Comparison of ENCODE assay signal across 13 cellular contexts in the genomic region with DNA sequence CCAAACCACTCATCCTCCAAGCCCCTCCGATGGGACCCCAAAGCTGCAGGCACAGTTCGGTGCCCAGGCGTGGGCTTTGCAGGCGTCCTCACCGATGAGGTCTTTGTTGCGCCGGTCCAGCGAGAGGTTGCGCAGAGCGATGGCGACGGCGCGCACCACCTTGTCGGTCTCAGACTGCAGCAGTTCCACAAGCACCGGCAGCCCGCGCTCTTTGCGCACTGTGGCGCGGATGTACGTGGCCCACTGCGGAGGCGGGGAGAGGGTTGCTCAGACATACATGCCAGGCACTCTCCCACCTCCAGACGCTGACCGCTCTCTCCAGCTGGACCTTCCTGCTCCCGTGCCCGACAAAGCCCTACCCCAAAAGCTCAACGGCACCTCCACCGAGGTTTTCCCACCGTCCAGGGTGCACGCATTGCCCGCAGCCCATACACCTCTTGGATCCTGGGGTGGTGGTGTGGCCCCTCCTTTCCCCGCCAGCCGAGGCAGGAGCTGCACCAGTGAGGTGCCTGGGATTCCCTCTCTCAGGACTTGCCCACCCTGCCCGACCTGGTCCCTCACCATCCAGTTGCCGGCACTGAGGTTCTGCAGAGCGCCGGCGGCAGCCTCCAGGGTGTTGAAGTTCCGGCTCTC. TPM values are rescaled to one million over a fixed set of nuclear protein-coding genes. Genes with fewer than 3 reads are reported as not detected.
DNase-seq lines count a peak whose midpoint lies in the region; ATAC-seq, FAIRE-seq and TF ChIP-seq lines count a peak whose summit lies in the region.
"Had no signal": no experiment of that assay in that cellular context is flagged by ENCODE, and none has a peak within 500 bp of the region (broad histone marks: within the 10 kb centered on the region; RNA-seq: fewer than 3 reads in every experiment).

No MANE protein-coding gene starts in this region.

- no CpG with 5 or more reads among the region's 41 CpGs for WGBS in H9 (ENCODE audit: extremely low coverage, insufficient read length, low lambda C conversion rate)
- WGBS in K562 (ENCODE audit: insufficient coverage, low coverage, missing lambda C conversion rate) = 93% methylated on average over 41 of the region's 41 CpGs

- no peak overlapping the region for H4K91ac ChIP-seq in H9 (ENCODE audit: insufficient read length, low read depth, low read length)

- H4K5ac ChIP-seq in H9 (ENCODE audit: insufficient read length, low read depth, low read length) = no peak overlapping the region

- DNase-seq in AG04450 (ENCODE audit: low read depth, low spot score) (no peak), H9 (no peak), K562 (ENCODE audit: extremely low read depth in 1 of 4, low spot score in 3 of 4) (no peak), T-helper 1 cell (no peak), GOT3 (lab: John Stamatoyannopoulos, UW) (no peak)
- DNase-seq in stimulated activated CD4-positive, alpha-beta T cell treated with anti-CD3 and anti-CD28 coated beads, Interleukin-4, amount 100 ng/mL, for 24 hours = no peak
- DNase-seq: NCI-H2029 treated with DMSO at 0.1 percent for 48 hours; NK-92 treated with Interleukin-12 subunit alpha and Interleukin-12 subunit beta, amount 100 ng/mL, for 24 hours; Peyer's patch had no signal

- H4K20me1 ChIP-seq in H9 (ENCODE audit: control insufficient read depth, insufficient read depth, insufficient read length) = no peaks in the 10 kb centered on the region
- H4K20me1 ChIP-seq in K562 (replicated peaks; ENCODE audit: control insufficient read depth, insufficient read depth, low read length) = peaks cover 35% of the 10 kb centered on the region

- H2BK20ac ChIP-seq in H9 (ENCODE audit: low read depth, low read length, poor library complexity, severe bottlenecking) = no peak overlapping the region

- ATAC-seq in K562 (no peak), HG02840 (IDR thresholded peaks at IDR 0.05; ENCODE audit: low FRiP score, unreplicated experiment) (no peak)

- TF ChIP-seq CTCF in AG04450 (IDR thresholded peaks at IDR 0.05; ENCODE audit: low read depth, low read length) = no peak
- no peak for TF ChIP-seq CTCF in H9 (conservative IDR thresholded peaks at IDR 0.05)
- no peak for TF ChIP-seq CTCF in K562 (IDR thresholded peaks at IDR 0.05 in 2 of 3, conservative IDR thresholded peaks at IDR 0.05 in 1 of 3; ENCODE audit: insufficient read depth in 2 of 3, low read depth in 1 of 3, low read length in 3 of 3)

- no peak overlapping the region for H4K8ac ChIP-seq in H9 (replicated peaks; ENCODE audit: insufficient read length, low read depth, low read length)

- H3K27me3 ChIP-seq in AG04450 (ENCODE audit: control insufficient read depth, insufficient read depth, low read length) (no peaks in the 10 kb centered on the region), H9 (ENCODE audit: insufficient read depth, low read length) (no peaks in the 10 kb centered on the region), K562 (ENCODE audit: control insufficient read depth in 2 of 2, insufficient read depth in 2 of 2, low read length in 2 of 2) (no peaks in the 10 kb centered on the region), layer of hippocampus (ENCODE audit: control insufficient read depth, insufficient read depth, low read length) (no peaks in the 10 kb centered on the region)
- H3K27me3 ChIP-seq: Peyer's patch had no signal

- H2BK5ac ChIP-seq in H9 (ENCODE audit: insufficient read length, low read length) = no peak overlapping the region

- CTCF ChIA-PET in AG04450 (lab: Charles Lee) = interaction anchor here (1.4 to 1.8 kb wide), 2 partner anchors 11 to 40 kb away, joined by 3 to 8 read pairs; no protein-coding TSS in a partner anchor
- CTCF ChIA-PET in K562 (lab: Yijun Ruan, JAX; ENCODE audit: low intra/inter-chr PET ratio) = interaction anchor here (1.9 kb wide), 2 partner anchors 54 to 156 kb away, joined by 7 read pairs; no protein-coding TSS in a partner anchor

- no peaks in the 10 kb centered on the region for H3K79me2 ChIP-seq in H9 (ENCODE audit: insufficient read depth, low read length)
- no peaks in the 10 kb centered on the region for H3K79me2 ChIP-seq in K562 (ENCODE audit: control insufficient read depth, insufficient read depth, low read length)

- no peak overlapping the region for H3K4me2 ChIP-seq in H9 (ENCODE audit: insufficient read depth, insufficient read length, low read length)
- H3K4me2 ChIP-seq in K562 (ENCODE audit: insufficient read depth, low read length) = no peak overlapping the region
- H3K4me2 ChIP-seq: A549 had no signal

- H3K4me3 Mint-ChIP-seq in H9 = no peak overlapping the region
- H3K4me3 Mint-ChIP-seq: CD4-positive, alpha-beta memory T cell had no signal

- H3K9me3 Mint-ChIP-seq in H9 = no peaks in the 10 kb centered on the region; a peak in 1 of 5 replicates
- H3K9me3 Mint-ChIP-seq: CD4-positive, alpha-beta memory T cell had no signal

- H3K27me3 Mint-ChIP-seq in H9 (ENCODE audit: low read depth) = no peaks in the 10 kb centered on the region
- H3K27me3 Mint-ChIP-seq: CD4-positive, alpha-beta memory T cell had no signal

- in situ Hi-C loops in K562 (cut with MboI) = loop anchor here (5.0 kb wide), 3 partner anchors 39 to 154 kb away; no protein-coding TSS in a partner anchor

- H3K4me1 ChIP-seq in H9 (ENCODE audit: insufficient read depth, low read length) (no peaks in the 10 kb centered on the region; the same call in 1 of the 2 replicates), K562 (replicated peaks in 1 of 2; ENCODE audit: control insufficient read depth in 2 of 2, insufficient read depth in 2 of 2, low read length in 2 of 2) (peaks cover 18 to 88% of the 10 kb centered on the region in 2 experiments)

- TF ChIP-seq EP300 in K562 (IDR thresholded peaks at IDR 0.05; ENCODE audit: low read length) = no peak

- no peak overlapping the region for H3T11ph ChIP-seq in H9 (ENCODE audit: low read length)

- H3K36me3 Mint-ChIP-seq in H9 (ENCODE audit: insufficient read depth in 1 of 3, low read depth in 3 of 3) = peaks cover 8 to 36% (median 29%) of the 10 kb centered on the region in 3 experiments

- BruUV-seq in K562 (replicated peaks; lab: Mats Ljungman, UMichigan) = no TSS peak

- intact Hi-C loops in K562 (cut with micrococcal nuclease) = loop anchor here (2.0 to 10.0 kb wide), 3 partner anchors 29 to 321 kb away; no protein-coding TSS in a partner anchor

- no peaks in the 10 kb centered on the region; the same call in 1 of the 2 replicates for H3K9me3 ChIP-seq in AG04450 (ENCODE audit: control insufficient read depth, insufficient read depth, low read length)
- no peaks in the 10 kb centered on the region for H3K9me3 ChIP-seq in H9 (ENCODE audit: control insufficient read depth, low read depth, low read length)
- no peaks in the 10 kb centered on the region for H3K9me3 ChIP-seq in K562 (replicated peaks; ENCODE audit: control insufficient read depth, insufficient read depth, low read depth, low read length)
- H3K9me3 ChIP-seq: A549, Peyer's patch had no signal

- no peak overlapping the region for H3K23ac ChIP-seq in H9 (ENCODE audit: insufficient read length, low read depth, low read length)

- no peak overlapping the region for H3K56ac ChIP-seq in H9 (ENCODE audit: insufficient read length, low read depth, low read length)

- H3K18ac ChIP-seq in H9 (ENCODE audit: insufficient read length, low read depth, low read length) = no peak overlapping the region

- no peak overlapping the region for H2BK120ac ChIP-seq in H9 (ENCODE audit: low read depth, low read length, poor library complexity, severe bottlenecking)

- TF ChIP-seq RAD21 in K562 (CRISPR knock-in tag; conservative IDR thresholded peaks at IDR 0.05 in 1 of 2, IDR thresholded peaks at IDR 0.05 in 1 of 2) = no peak

- peaks cover 44% of the 10 kb centered on the region; the same call in 2 of the 3 replicates for H3K36me3 ChIP-seq in K562 (ENCODE audit: control insufficient read depth, insufficient read depth, low read length)

- H3K4me1 Mint-ChIP-seq in H9 = peaks cover 11 to 18% of the 10 kb centered on the region in 2 experiments

- H3K4me3 ChIP-seq in AG04450 (ENCODE audit: low read depth, low read length) = no peak overlapping the region
- H3K4me3 ChIP-seq in K562 = no peak overlapping the region
- H3K4me3 ChIP-seq: A549, Peyer's patch had no signal

- no peaks in the 10 kb centered on the region for H3K79me1 ChIP-seq in H9 (ENCODE audit: insufficient read depth, low read depth, low read length, poor library complexity, severe bottlenecking)

- H3K23me2 ChIP-seq in H9 (ENCODE audit: insufficient read length, low read depth, low read length, poor library complexity, severe bottlenecking) = no peaks in the 10 kb centered on the region

- H3K14ac ChIP-seq in H9 (ENCODE audit: insufficient read depth, low read length) = no peak overlapping the region

- H3K4ac ChIP-seq in H9 (ENCODE audit: low read depth, low read length) = no peak overlapping the region

- POLR2A ChIA-PET in AG04450 (lab: Yijun Ruan, JAX) = interaction anchor here (1.2 kb wide), 1 partner anchor 13 kb away, joined by 3 read pairs; no protein-coding TSS in a partner anchor
- POLR2A ChIA-PET in K562 (lab: Yijun Ruan, JAX) = interaction anchor here (0.6 to 13.7 kb wide), 18 partner anchors 9 to 296 kb away, joined by 3 to 115 read pairs (median 6); a partner anchor contains a TSS

- peaks cover 22% of the 10 kb centered on the region for H3K9me1 ChIP-seq in K562 (ENCODE audit: control insufficient read depth, insufficient read depth, low read length)

- H2AFZ ChIP-seq in H9 (ENCODE audit: low read length) (no peak overlapping the region), K562 (ENCODE audit: low read depth, low read length) (no peak overlapping the region)

- H3K27ac ChIP-seq in AG04450 (ENCODE audit: low read depth, low read length) (peak overlapping the region; percentile 21), H9 (ENCODE audit: insufficient read length, low read depth, low read length) (no peak overlapping the region), K562 (ENCODE audit: extremely low read depth, low read depth, low read length) (no peak overlapping the region), layer of hippocampus (ENCODE audit: low read depth, low read length) (peak overlapping the region; percentile 46)
- H3K27ac ChIP-seq: A549, Peyer's patch had no signal

- no peak overlapping the region for H2AK5ac ChIP-seq in H9 (ENCODE audit: insufficient read length, low read length)

- H3K9ac ChIP-seq in H9 (ENCODE audit: extremely low read depth, insufficient read length, low read length) (no peak overlapping the region), K562 (ENCODE audit: insufficient read depth in 1 of 2, low read depth in 2 of 2, low read length in 2 of 2) (peak overlapping the region in 1 of 2 experiments; percentile 5; a peak in 1 of 4 replicates)

- no peak overlapping the region for H2BK12ac ChIP-seq in H9 (ENCODE audit: insufficient read length, low read depth, low read length)

- H3K27ac Mint-ChIP-seq in H9 = peak overlapping the region in 2 of 3 experiments; percentile 24 to 44; a peak in 1 of 7 replicates
- H3K27ac Mint-ChIP-seq: CD4-positive, alpha-beta memory T cell had no signal

- no peak for FAIRE-seq in K562 (lab: Jason Lieb, UNC)
- FAIRE-seq: A549 had no signal

- H2BK15ac ChIP-seq in H9 (ENCODE audit: low read depth, low read length) = no peak overlapping the region

- no peak for TF ChIP-seq POLR2A in K562 (conservative IDR thresholded peaks at IDR 0.05)

RNA-seq across cellular contexts. Expression of a gene that starts 32.0 kb away (rescaled TPM):
- 13.3 and 15.8 TPM in 2 replicates for polyA plus RNA-seq in AG04450 (2011; rRNA removed)
- polyA minus RNA-seq in AG04450 (2011; rRNA and poly(A)+ RNA removed) = 15.5 and 20.1 TPM in 2 replicates
- 22.9 and 25.5 TPM in 2 replicates for total RNA-seq in H9 (2021)
- 156 and 367 TPM in 2 replicates for total RNA-seq in K562 (2011; cell fraction: chromatin; rRNA removed; ENCODE audit: low replicate concordance)
- total RNA-seq in K562 (2011; cell fraction: nucleolus; rRNA removed) = 176 and 216 TPM in 2 replicates
- 160 and 165 TPM in 2 replicates for total RNA-seq in K562 (2011; cell fraction: nucleoplasm; rRNA removed)
- total RNA-seq in K562 (2014; rRNA removed) = 49.4 and 60.7 TPM in 2 replicates
- 25.1 and 32.6 TPM in 2 replicates for total RNA-seq in K562 (2014; rRNA removed; fragmentation: Illumina TruSeq; extraction: Trizol)
- 45.9 and 50.4 TPM in 2 replicates for total RNA-seq in K562 (2015; rRNA removed; fragmentation: Illumina TruSeq; extraction: Trizol)
- total RNA-seq in K562 (2021) = 78.2 and 80.2 TPM in 2 replicates
- 50.2 and 93.6 TPM in 2 replicates for polyA plus RNA-seq in K562 (2011; rRNA removed)
- 84.2 and 98.0 TPM in 2 replicates for polyA plus RNA-seq in K562 (2011; cell fraction: cytosol; rRNA removed)
- 148 and 181 TPM in 2 replicates for polyA plus RNA-seq in K562 (2011; cell fraction: nucleus; rRNA removed)
- polyA plus RNA-seq in K562 (2012) = 83.1 and 83.5 TPM in 2 replicates
- polyA plus RNA-seq in K562 (2014; fragmentation: Illumina TruSeq; extraction: Trizol) = 45.0 and 66.1 TPM in 2 replicates
- polyA plus RNA-seq in K562 (2014; fragmentation: Nextera tagmentation; extraction: Ambion mirVana) = 1 to 10 TPM; 3.3 to 4.4 TPM
- polyA plus RNA-seq in K562 (2014; rRNA removed) = 52.5 and 57.0 TPM in 2 replicates
- polyA minus RNA-seq in K562 (2011; rRNA and poly(A)+ RNA removed) = 44.4 and 47.5 TPM in 2 replicates
- polyA minus RNA-seq in K562 (2011; cell fraction: cytosol; rRNA and poly(A)+ RNA removed) = 55.3 and 75.6 TPM in 2 replicates
- polyA minus RNA-seq in K562 (2011; cell fraction: nucleus; rRNA and poly(A)+ RNA removed) = 57.4 and 103 TPM in 2 replicates

RNA-seq across cellular contexts. Expression of a gene that starts 32.1 kb away (rescaled TPM):
- 79.4 and 105 TPM in 2 replicates for polyA plus RNA-seq in AG04450 (2011; rRNA removed)
- 29.9 and 32.0 TPM in 2 replicates for polyA minus RNA-seq in AG04450 (2011; rRNA and poly(A)+ RNA removed)
- total RNA-seq in H9 (2021) = 42.2 and 43.3 TPM in 2 replicates
- 125 and 360 TPM in 2 replicates for total RNA-seq in K562 (2011; cell fraction: chromatin; rRNA removed; ENCODE audit: low replicate concordance)
- 500 and 649 TPM in 2 replicates for total RNA-seq in K562 (2011; cell fraction: nucleolus; rRNA removed)
- total RNA-seq in K562 (2011; cell fraction: nucleoplasm; rRNA removed) = 301 and 358 TPM in 2 replicates
- total RNA-seq in K562 (2014; rRNA removed) = 334 and 497 TPM in 2 replicates
- 29.4 and 46.3 TPM in 2 replicates for total RNA-seq in K562 (2014; rRNA removed; fragmentation: Illumina TruSeq; extraction: Trizol)
- 155 and 156 TPM in 2 replicates for total RNA-seq in K562 (2015; rRNA removed; fragmentation: Illumina TruSeq; extraction: Trizol)
- total RNA-seq in K562 (2021) = 348 and 351 TPM in 2 replicates
- 185 and 498 TPM in 2 replicates for polyA plus RNA-seq in K562 (2011; rRNA removed)
- 652 and 657 TPM in 2 replicates for polyA plus RNA-seq in K562 (2011; cell fraction: cytosol; rRNA removed)
- polyA plus RNA-seq in K562 (2011; cell fraction: nucleus; rRNA removed) = 321 and 432 TPM in 2 replicates
- 279 and 699 TPM in 2 replicates for polyA plus RNA-seq in K562 (2012)
- polyA plus RNA-seq in K562 (2014; fragmentation: Illumina TruSeq; extraction: Trizol) = 108 and 305 TPM in 2 replicates
- 10 to 100 TPM; 12.5 to 39.6 TPM for polyA plus RNA-seq in K562 (2014; fragmentation: Nextera tagmentation; extraction: Ambion mirVana)
- polyA plus RNA-seq in K562 (2014; rRNA removed) = 263 and 317 TPM in 2 replicates
- polyA minus RNA-seq in K562 (2011; rRNA and poly(A)+ RNA removed) = 92.9 and 123 TPM in 2 replicates
- 148 and 344 TPM in 2 replicates for polyA minus RNA-seq in K562 (2011; cell fraction: cytosol; rRNA and poly(A)+ RNA removed)
- 63.8 and 154 TPM in 2 replicates for polyA minus RNA-seq in K562 (2011; cell fraction: nucleus; rRNA and poly(A)+ RNA removed)

RNA-seq across cellular contexts. Expression of a gene that starts 43.0 kb away (rescaled TPM):
- polyA plus RNA-seq in AG04450 (2011; rRNA removed) = 5.6 and 8.2 TPM in 2 replicates
- 6.6 and 12.0 TPM in 2 replicates for polyA minus RNA-seq in AG04450 (2011; rRNA and poly(A)+ RNA removed)
- total RNA-seq in H9 (2021) = 40.7 and 41.1 TPM in 2 replicates
- 114 and 328 TPM in 2 replicates for total RNA-seq in K562 (2011; cell fraction: chromatin; rRNA removed; ENCODE audit: low replicate concordance)
- 214 and 270 TPM in 2 replicates for total RNA-seq in K562 (2011; cell fraction: nucleolus; rRNA removed)
- 106 and 131 TPM in 2 replicates for total RNA-seq in K562 (2011; cell fraction: nucleoplasm; rRNA removed)
- 49.3 and 54.2 TPM in 2 replicates for total RNA-seq in K562 (2014; rRNA removed)
- 2.2 and 4.5 TPM in 2 replicates for total RNA-seq in K562 (2014; rRNA removed; fragmentation: Illumina TruSeq; extraction: Trizol)
- 13.3 and 15.6 TPM in 2 replicates for total RNA-seq in K562 (2015; rRNA removed; fragmentation: Illumina TruSeq; extraction: Trizol)
- 46.5 and 50.6 TPM in 2 replicates for total RNA-seq in K562 (2021)
- 35.2 and 71.6 TPM in 2 replicates for polyA plus RNA-seq in K562 (2011; rRNA removed)
- 134 and 673 TPM in 2 replicates for polyA plus RNA-seq in K562 (2011; cell fraction: cytosol; rRNA removed)
- 407 and 424 TPM in 2 replicates for polyA plus RNA-seq in K562 (2011; cell fraction: nucleus; rRNA removed)
- polyA plus RNA-seq in K562 (2012) = 30.0 and 31.2 TPM in 2 replicates
- 8.0 and 15.9 TPM in 2 replicates for polyA plus RNA-seq in K562 (2014; fragmentation: Illumina TruSeq; extraction: Trizol)
- polyA plus RNA-seq in K562 (2014; fragmentation: Nextera tagmentation; extraction: Ambion mirVana) = under 1 TPM; 0.03 to 0.17 TPM
- 42.5 and 97.4 TPM in 2 replicates for polyA plus RNA-seq in K562 (2014; rRNA removed)
- 15.1 and 15.6 TPM in 2 replicates for polyA minus RNA-seq in K562 (2011; rRNA and poly(A)+ RNA removed)
- polyA minus RNA-seq in K562 (2011; cell fraction: cytosol; rRNA and poly(A)+ RNA removed) = 24.6 and 52.4 TPM in 2 replicates
- 96.8 and 145 TPM in 2 replicates for polyA minus RNA-seq in K562 (2011; cell fraction: nucleus; rRNA and poly(A)+ RNA removed)

RNA-seq across cellular contexts. Expression of a gene that starts 47.2 kb away (rescaled TPM):
- polyA plus RNA-seq in AG04450 (2011; rRNA removed) (21.3 and 27.5 TPM in 2 replicates), K562 (2011; rRNA removed) (94.9 and 115 TPM in 2 replicates), K562 (2014; fragmentation: Illumina TruSeq; extraction: Trizol) (88.3 and 89.4 TPM in 2 replicates), K562 (2014; fragmentation: Nextera tagmentation; extraction: Ambion mirVana) (10 to 100 TPM; 15.5 to 17.5 TPM), K562 (2014; rRNA removed) (89.6 and 92.5 TPM in 2 replicates)
- 35.8 and 44.2 TPM in 2 replicates for polyA minus RNA-seq in AG04450 (2011; rRNA and poly(A)+ RNA removed)
- total RNA-seq in H9 (2021) (14.6 and 22.9 TPM in 2 replicates), K562 (2014; rRNA removed) (70.1 and 95.8 TPM in 2 replicates), K562 (2014; rRNA removed; fragmentation: Illumina TruSeq; extraction: Trizol) (36.1 and 45.9 TPM in 2 replicates), K562 (2015; rRNA removed; fragmentation: Illumina TruSeq; extraction: Trizol) (55.8 and 57.2 TPM in 2 replicates), K562 (2021) (94.1 and 97.3 TPM in 2 replicates)
- 160 and 395 TPM in 2 replicates for total RNA-seq in K562 (2011; cell fraction: chromatin; rRNA removed; ENCODE audit: low replicate concordance)
- 227 and 229 TPM in 2 replicates for total RNA-seq in K562 (2011; cell fraction: nucleolus; rRNA removed)
- 196 and 211 TPM in 2 replicates for total RNA-seq in K562 (2011; cell fraction: nucleoplasm; rRNA removed)
- polyA plus RNA-seq in K562 (2011; cell fraction: cytosol; rRNA removed) = 157 and 209 TPM in 2 replicates
- polyA plus RNA-seq in K562 (2011; cell fraction: nucleus; rRNA removed) = 157 and 195 TPM in 2 replicates
- polyA plus RNA-seq in K562 (2012) = 68.2 and 73.0 TPM in 2 replicates
- polyA minus RNA-seq in K562 (2011; rRNA and poly(A)+ RNA removed) = 130 and 186 TPM in 2 replicates
- 73.2 and 76.1 TPM in 2 replicates for polyA minus RNA-seq in K562 (2011; cell fraction: cytosol; rRNA and poly(A)+ RNA removed)
- polyA minus RNA-seq in K562 (2011; cell fraction: nucleus; rRNA and poly(A)+ RNA removed) = 63.1 and 85.0 TPM in 2 replicates

Comparison
In these comparisons a context has a peak if more than half of its experiments do, and no peak if none do; other contexts are left out.
1. H3K27ac ChIP-seq: peak in AG04450 (single experiment) and layer of hippocampus (single experiment); none in H9 (single experiment) and K562 (single experiment).